In the genomic region with DNA sequence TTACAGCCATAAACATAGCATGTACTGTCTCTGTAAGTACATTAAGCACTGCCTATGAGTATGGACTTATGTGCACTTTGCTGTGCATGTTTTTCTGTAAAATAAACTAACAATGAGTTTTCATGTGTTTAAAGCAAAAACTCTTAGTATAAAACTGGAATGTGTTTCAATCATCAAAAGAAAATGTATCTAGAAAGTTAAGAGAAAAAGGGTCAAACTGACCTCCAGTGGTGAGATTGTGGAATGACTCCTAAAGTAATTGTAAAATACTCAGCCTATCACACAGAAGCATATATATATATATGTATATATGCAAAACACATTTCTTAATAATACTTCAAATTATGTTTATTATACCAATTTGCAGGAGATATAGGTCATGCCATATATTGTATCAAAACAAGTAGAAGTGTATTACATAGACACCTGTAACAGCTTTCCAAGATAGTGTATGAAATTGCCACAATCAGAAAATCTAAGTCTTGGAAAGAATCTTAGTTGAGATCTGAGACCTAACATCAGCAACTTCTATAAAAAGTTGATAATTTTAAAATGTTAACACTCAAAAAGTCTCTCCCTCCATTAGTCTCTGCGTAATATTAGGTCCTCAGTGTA, we compare ENCODE assay signal across 8 cellular contexts.
A peak's percentile ranks its signal among the peaks of the same experiment; 100 is the strongest.
DNase-seq lines count a peak whose midpoint lies in the region; ATAC-seq and TF ChIP-seq lines count a peak whose summit lies in the region.

No MANE protein-coding gene starts in this region.

- in situ Hi-C loops in T47D (cut with HindIII; ENCODE audit: low pct_unique_long_range_greater_than_20kb, low sequenced_read_pairs) = no loop called here

- ATAC-seq in HG03045 (IDR thresholded peaks at IDR 0.05; ENCODE audit: unreplicated experiment) (no peak), GM18858 (IDR thresholded peaks at IDR 0.05; ENCODE audit: unreplicated experiment) (no peak), GM19351 (IDR thresholded peaks at IDR 0.05; ENCODE audit: unreplicated experiment) (no peak)

- DNase-seq in NCI-H2081 (lab: John Stamatoyannopoulos, UW) (peak; percentile 6 to 34), T47D (ENCODE audit: low read depth in 1 of 2, low spot score in 1 of 2) (peak; percentile 6 to 43), myocyte (ENCODE audit: low read depth) (peak; percentile 53)
- DNase-seq in activated CD8-positive, alpha-beta memory T cell treated with anti-CD3 and anti-CD28 coated beads, Interleukin-2, amount 50 U/mL, for 48 hours = no peak

- peak; percentile 50; the same call in 2 of the 3 replicates for TF ChIP-seq CTCF in GM12872 (IDR thresholded peaks at IDR 0.05; ENCODE audit: insufficient read depth, low read depth, low read length)
